ENCODE assay signal across 14 cellular contexts in genomic region chr19:52322429-52322828, GRCh38.
"Had no signal": no experiment of that assay in that cellular context is flagged by ENCODE, and none has a peak within 500 bp of the region (broad histone marks: within the 10 kb centered on the region; RNA-seq: fewer than 3 reads in every experiment).

No MANE protein-coding gene starts in this region.

- H3K27ac ChIP-seq: lower lobe of right lung, prostate gland, sigmoid colon had no signal

- H3K4me1 ChIP-seq: lower lobe of right lung, prostate gland, sigmoid colon had no signal

- H3K27me3 ChIP-seq: sigmoid colon had no signal

- H3K27ac Mint-ChIP-seq: activated CD4-positive, alpha-beta memory T cell treated with anti-CD3 and anti-CD28 coated beads, Interleukin-2, amount 10 ng/mL, durations not matched to agents 7 days and 5 days; activated naive CD8-positive, alpha-beta T cell treated with anti-CD3 and anti-CD28 coated beads, Interleukin-2, amount 10 ng/mL, durations not matched to agents 7 days and 5 days; activated T-cell treated with anti-CD3 and anti-CD28 coated beads, Interleukin-2, amount 50 U/mL, for 72 hours; natural killer cell treated with Interleukin-12 subunit alpha and Interleukin-12 subunit beta and Interleukin-15 and Interleukin-18, amount 100 ng/mL, for 72 hours had no signal

- H3K4me3 Mint-ChIP-seq: activated CD4-positive, alpha-beta memory T cell treated with anti-CD3 and anti-CD28 coated beads, Interleukin-2, amount 10 ng/mL, durations not matched to agents 7 days and 5 days; activated naive CD8-positive, alpha-beta T cell treated with anti-CD3 and anti-CD28 coated beads, Interleukin-2, amount 10 ng/mL, durations not matched to agents 7 days and 5 days; activated T-cell treated with anti-CD3 and anti-CD28 coated beads, Interleukin-2, amount 50 U/mL, for 72 hours; natural killer cell treated with Interleukin-12 subunit alpha and Interleukin-12 subunit beta and Interleukin-15 and Interleukin-18, amount 100 ng/mL, for 72 hours had no signal

- H3K27me3 Mint-ChIP-seq: activated CD4-positive, alpha-beta memory T cell treated with anti-CD3 and anti-CD28 coated beads, Interleukin-2, amount 10 ng/mL, durations not matched to agents 7 days and 5 days; activated naive CD8-positive, alpha-beta T cell treated with anti-CD3 and anti-CD28 coated beads, Interleukin-2, amount 10 ng/mL, durations not matched to agents 7 days and 5 days; natural killer cell treated with Interleukin-12 subunit alpha and Interleukin-12 subunit beta and Interleukin-15 and Interleukin-18, amount 100 ng/mL, for 72 hours had no signal

- H3K4me1 Mint-ChIP-seq: activated CD4-positive, alpha-beta memory T cell treated with anti-CD3 and anti-CD28 coated beads, Interleukin-2, amount 10 ng/mL, durations not matched to agents 7 days and 5 days; activated naive CD8-positive, alpha-beta T cell treated with anti-CD3 and anti-CD28 coated beads, Interleukin-2, amount 10 ng/mL, durations not matched to agents 7 days and 5 days had no signal

- ATAC-seq: activated T-cell treated with anti-CD3 and anti-CD28 coated beads, Interleukin-2, amount 50 U/mL, for 72 hours; lower lobe of right lung; natural killer cell treated with Interleukin-12 subunit alpha and Interleukin-12 subunit beta and Interleukin-15 and Interleukin-18, amount 100 ng/mL, for 72 hours; stimulated activated naive CD8-positive, alpha-beta T cell treated with anti-CD3 and anti-CD28 coated beads, Interleukin-15, Interleukin-2, amounts not matched to agents 100 U/mL and 50 U/mL, for 24 hours had no signal

- H3K4me3 ChIP-seq: lower lobe of right lung, prostate gland, sigmoid colon had no signal

- DNase-seq: activated CD4-positive, alpha-beta memory T cell treated with anti-CD3 and anti-CD28 coated beads, Interleukin-2, amount 10 ng/mL, durations not matched to agents 7 days and 5 days; activated CD8-positive, alpha-beta memory T cell treated with anti-CD3 and anti-CD28 coated beads, Interleukin-2, amount 50 U/mL, for 4 hours; activated gamma-delta T cell treated with Interleukin-2 at 50 U/mL for 16 hours; activated naive CD8-positive, alpha-beta T cell treated with anti-CD3 and anti-CD28 coated beads, Interleukin-2, amount 10 ng/mL, durations not matched to agents 7 days and 5 days; activated T-cell treated with anti-CD3 and anti-CD28 coated beads, Interleukin-2, amount 50 U/mL, for 72 hours; aorta; lower lobe of right lung; occipital lobe; sigmoid colon; stimulated activated CD4-positive, alpha-beta T cell treated with anti-CD3 and anti-CD28 coated beads, Interleukin-12 subunit alpha, Interleukin-12 subunit beta, amount 100 ng/mL, for 4 hours; stimulated activated CD4-positive, alpha-beta T cell treated with anti-CD3 and anti-CD28 coated beads, Interleukin-2, amount 100 ng/mL, for 48 hours; stimulated activated naive CD8-positive, alpha-beta T cell treated with anti-CD3 and anti-CD28 coated beads, Interleukin-15, Interleukin-2, amounts not matched to agents 100 U/mL and 50 U/mL, for 24 hours had no signal
